In the genomic region with DNA sequence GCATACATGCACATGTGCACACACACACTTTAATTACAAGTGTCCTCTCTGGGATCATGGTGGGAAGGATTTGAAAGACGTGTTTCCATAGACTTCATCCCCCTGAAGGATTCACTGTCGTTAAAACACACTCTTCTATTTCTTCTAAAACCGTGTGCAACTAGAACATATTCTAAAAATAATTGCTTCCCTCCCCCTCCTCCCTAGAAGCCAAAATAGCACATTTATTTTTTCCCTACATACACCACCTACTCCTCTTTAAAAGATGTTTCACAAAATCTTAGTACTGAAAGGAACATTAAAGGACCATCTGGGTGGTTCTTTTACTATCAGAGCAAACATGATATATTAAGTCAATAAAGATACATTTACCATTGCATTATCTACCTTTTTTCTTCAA, we compare ENCODE assay signal across 28 cellular contexts.
DNase-seq lines count a peak whose midpoint lies in the region; ATAC-seq and TF ChIP-seq lines count a peak whose summit lies in the region.
"Had no signal": no experiment of that assay in that cellular context is flagged by ENCODE, and none has a peak within 500 bp of the region (broad histone marks: within the 10 kb centered on the region; RNA-seq: fewer than 3 reads in every experiment).

No MANE protein-coding gene starts in this region.

- no peak overlapping the region for H3K23ac ChIP-seq in mesenchymal stem cell (ENCODE audit: low read length in 2 of 2)

- peaks cover 3% of the 10 kb centered on the region for H3K4me1 ChIP-seq in mesenchymal stem cell (ENCODE audit: control insufficient read depth, insufficient read depth, low read depth, low read length)
- H3K4me1 ChIP-seq in tibial artery: peaks cover 0 to 21% (median 9%) of the 10 kb centered on the region in 4 donors

- H3K36me3 Mint-ChIP-seq in naive thymus-derived CD8-positive, alpha-beta T cell: no peaks in the 10 kb centered on the region
- H3K36me3 Mint-ChIP-seq: activated naive CD8-positive, alpha-beta T cell treated with anti-CD3 and anti-CD28 coated beads, Interleukin-2, amount 10 ng/mL, durations not matched to agents 7 days and 5 days; CD4-positive, alpha-beta memory T cell; stimulated activated memory B cell treated with anti-CD40 and anti-IgM and Interleukin-4, amounts not matched to agents 10 μg/mL and 1 μg/mL and 100 μg/mL, for 72 hours had no signal

- no peak overlapping the region for H2BK5ac ChIP-seq in mesenchymal stem cell (ENCODE audit: low read depth, low read length, poor library complexity, severe bottlenecking)

- no peak for TF ChIP-seq CTCF in tibial artery (IDR thresholded peaks at IDR 0.05)

- no peak overlapping the region for H2BK15ac ChIP-seq in mesenchymal stem cell (ENCODE audit: low read depth, poor library complexity, severe bottlenecking)

- no peak overlapping the region for H3K4me2 ChIP-seq in mesenchymal stem cell (ENCODE audit: low read length, poor library complexity, severe bottlenecking)
- H3K4me2 ChIP-seq: SK-N-SH had no signal

- WGBS in mesenchymal stem cell: 79% methylated on average over 3 of the region's 3 CpGs

- H3K9me3 Mint-ChIP-seq in naive thymus-derived CD8-positive, alpha-beta T cell: no peaks in the 10 kb centered on the region
- H3K9me3 Mint-ChIP-seq: activated naive CD8-positive, alpha-beta T cell treated with anti-CD3 and anti-CD28 coated beads, Interleukin-2, amount 10 ng/mL, durations not matched to agents 7 days and 5 days; CD4-positive, alpha-beta memory T cell; HFFc6; stimulated activated memory B cell treated with anti-CD40 and anti-IgM and Interleukin-4, amounts not matched to agents 10 μg/mL and 1 μg/mL and 100 μg/mL, for 72 hours had no signal

- peaks cover 0 to 1% (median 0%) of the 10 kb centered on the region in 4 donors for H3K4me1 Mint-ChIP-seq in naive thymus-derived CD8-positive, alpha-beta T cell
- H3K4me1 Mint-ChIP-seq: stimulated activated memory B cell treated with anti-CD40 and anti-IgM and Interleukin-4, amounts not matched to agents 10 μg/mL and 1 μg/mL and 100 μg/mL, for 72 hours; T-helper 17 cell had no signal

- no peak overlapping the region for H3K4ac ChIP-seq in mesenchymal stem cell (ENCODE audit: low read depth in 1 of 2, low read length in 2 of 2)

- H3K4me3 Mint-ChIP-seq in naive thymus-derived CD8-positive, alpha-beta T cell: no peak overlapping the region
- H3K4me3 Mint-ChIP-seq: activated naive CD8-positive, alpha-beta T cell treated with anti-CD3 and anti-CD28 coated beads, Interleukin-2, amount 10 ng/mL, durations not matched to agents 7 days and 5 days; CD4-positive, alpha-beta memory T cell; HFFc6; stimulated activated memory B cell treated with anti-CD40 and anti-IgM and Interleukin-4, amounts not matched to agents 10 μg/mL and 1 μg/mL and 100 μg/mL, for 72 hours; T-helper 17 cell had no signal

- no peak overlapping the region for H3K14ac ChIP-seq in mesenchymal stem cell (ENCODE audit: low read length in 2 of 2)

- H2BK12ac ChIP-seq in mesenchymal stem cell (ENCODE audit: low read length in 2 of 2): no peak overlapping the region

- H4K8ac ChIP-seq in mesenchymal stem cell (ENCODE audit: low read length): peak overlapping the region; percentile 67

- intact Hi-C loops in tibial artery (cut with DNase I; ENCODE audit: low total_unique reads): loop anchor here (5.0 to 10.0 kb wide), 3 partner anchors 158 to 210 kb away; no protein-coding TSS in a partner anchor

- H2AFZ ChIP-seq in mesenchymal stem cell (ENCODE audit: low read depth, low read length): no peak overlapping the region

- H3K27me3 Mint-ChIP-seq in naive thymus-derived CD8-positive, alpha-beta T cell: peaks cover 0 to 3% (median 0%) of the 10 kb centered on the region in 5 donors

- no peaks in the 10 kb centered on the region for H3K36me3 ChIP-seq in mesenchymal stem cell (ENCODE audit: control insufficient read depth in 1 of 2, insufficient read depth in 2 of 2, low read depth in 1 of 2, low read length in 2 of 2)
- H3K36me3 ChIP-seq in tibial artery: no peaks in the 10 kb centered on the region
- H3K36me3 ChIP-seq: upper lobe of right lung had no signal

- no peak overlapping the region for H4K91ac ChIP-seq in mesenchymal stem cell (ENCODE audit: low read length)

- no peak overlapping the region for H3K18ac ChIP-seq in mesenchymal stem cell (ENCODE audit: low read depth in 1 of 2, low read length in 2 of 2)

- H2AK5ac ChIP-seq in mesenchymal stem cell (ENCODE audit: low read length, severe bottlenecking): no peak overlapping the region

- H3K27ac Mint-ChIP-seq in naive thymus-derived CD8-positive, alpha-beta T cell: no peak overlapping the region
- H3K27ac Mint-ChIP-seq: activated naive CD8-positive, alpha-beta T cell treated with anti-CD3 and anti-CD28 coated beads, Interleukin-2, amount 10 ng/mL, durations not matched to agents 7 days and 5 days; CD4-positive, alpha-beta memory T cell; HFFc6; stimulated activated memory B cell treated with anti-CD40 and anti-IgM and Interleukin-4, amounts not matched to agents 10 μg/mL and 1 μg/mL and 100 μg/mL, for 72 hours had no signal

- H3K27me3 ChIP-seq in mesenchymal stem cell (ENCODE audit: control insufficient read depth in 1 of 2, insufficient read depth in 1 of 2, low read length in 2 of 2) (no peaks in the 10 kb centered on the region), tibial artery (no peaks in the 10 kb centered on the region)
- H3K27me3 ChIP-seq: upper lobe of right lung had no signal

- no peaks in the 10 kb centered on the region for H3K9me3 ChIP-seq in mesenchymal stem cell (ENCODE audit: control insufficient read depth, low read length)
- no peaks in the 10 kb centered on the region for H3K9me3 ChIP-seq in tibial artery
- H3K9me3 ChIP-seq: SK-N-SH, upper lobe of right lung had no signal

- peaks cover 7% of the 10 kb centered on the region for H3K79me1 ChIP-seq in mesenchymal stem cell (replicated peaks; ENCODE audit: low read length, poor library complexity, severe bottlenecking)

- H2BK120ac ChIP-seq in mesenchymal stem cell (ENCODE audit: low read depth, low read length): no peak overlapping the region

- H3K9ac ChIP-seq in mesenchymal stem cell (ENCODE audit: low read length): peak overlapping the region; percentile 67
- H3K9ac ChIP-seq: SK-N-SH had no signal

- POLR2A ChIA-PET in naive thymus-derived CD8-positive, alpha-beta T cell (lab: Charles Lee): no interaction called here

- no peak for ATAC-seq in naive thymus-derived CD8-positive, alpha-beta T cell
- ATAC-seq: activated CD4-positive, CD25-positive, alpha-beta regulatory T cell treated with anti-CD3 and anti-CD28 coated beads, Interleukin-2, amount 50 U/mL, for 24 hours; left cardiac atrium; stimulated activated memory B cell treated with anti-CD40 and anti-IgM and Interleukin-4, amounts not matched to agents 10 μg/mL and 1 μg/mL and 100 μg/mL, for 72 hours; T-helper 17 cell; upper lobe of right lung had no signal

- H3K4me3 ChIP-seq in mesenchymal stem cell (ENCODE audit: insufficient read depth in 1 of 2, low read depth in 1 of 2, low read length in 2 of 2) (no peak overlapping the region), tibial artery (peak overlapping the region in 1 of 2 donors; percentile 26)
- H3K4me3 ChIP-seq: upper lobe of right lung had no signal

- peak overlapping the region; percentile 62 for H3K27ac ChIP-seq in angular gyrus (ENCODE audit: low read depth, low read length)
- H3K27ac ChIP-seq in mesenchymal stem cell (ENCODE audit: low read length, poor library complexity, severe bottlenecking): no peak overlapping the region
- H3K27ac ChIP-seq in tibial artery: peak overlapping the region; percentile 52 to 59
- H3K27ac ChIP-seq: 22Rv1, upper lobe of right lung had no signal

- DNase-seq in NCI-H82 (lab: John Stamatoyannopoulos, UW) (peak; percentile 29), NCI-H82 treated with DMSO at 0.1 percent for 48 hours (lab: John Stamatoyannopoulos, UW; ENCODE audit: unreplicated experiment) (no peak), mesenchymal stem cell (no peak), tibial artery (no peak), kidney glomerular epithelial cell (lab: John Stamatoyannopoulos, UW) (no peak), cerebellum (ENCODE audit: low spot score) (no peak)
- DNase-seq in naive thymus-derived CD8-positive, alpha-beta T cell: no peak
- DNase-seq: activated CD4-positive, alpha-beta T cell treated with anti-CD3 and anti-CD28 coated beads, Interleukin-2, amount 50 U/mL, for 48 hours; activated gamma-delta T cell treated with Interleukin-2 at 50 U/mL for 16 hours; activated naive CD8-positive, alpha-beta T cell treated with anti-CD3 and anti-CD28 coated beads, Interleukin-2, amount 10 ng/mL, durations not matched to agents 7 days and 5 days; activated T-cell treated with anti-CD3 and anti-CD28 coated beads, Interleukin-2, amount 50 U/mL, for 48 hours; CD4-positive, alpha-beta memory T cell; effector CD4-positive, alpha-beta T cell; EL; HFFc6; hippocampal formation; left cardiac atrium; NCI-H1105; NCI-H1930; NCI-H510A treated with DMSO at 0.1 percent for 48 hours; OCI-M1; SK-N-SH; T-helper 17 cell; upper lobe of right lung had no signal
